ENCODE assay signal across 8 cellular contexts in the genomic region with DNA sequence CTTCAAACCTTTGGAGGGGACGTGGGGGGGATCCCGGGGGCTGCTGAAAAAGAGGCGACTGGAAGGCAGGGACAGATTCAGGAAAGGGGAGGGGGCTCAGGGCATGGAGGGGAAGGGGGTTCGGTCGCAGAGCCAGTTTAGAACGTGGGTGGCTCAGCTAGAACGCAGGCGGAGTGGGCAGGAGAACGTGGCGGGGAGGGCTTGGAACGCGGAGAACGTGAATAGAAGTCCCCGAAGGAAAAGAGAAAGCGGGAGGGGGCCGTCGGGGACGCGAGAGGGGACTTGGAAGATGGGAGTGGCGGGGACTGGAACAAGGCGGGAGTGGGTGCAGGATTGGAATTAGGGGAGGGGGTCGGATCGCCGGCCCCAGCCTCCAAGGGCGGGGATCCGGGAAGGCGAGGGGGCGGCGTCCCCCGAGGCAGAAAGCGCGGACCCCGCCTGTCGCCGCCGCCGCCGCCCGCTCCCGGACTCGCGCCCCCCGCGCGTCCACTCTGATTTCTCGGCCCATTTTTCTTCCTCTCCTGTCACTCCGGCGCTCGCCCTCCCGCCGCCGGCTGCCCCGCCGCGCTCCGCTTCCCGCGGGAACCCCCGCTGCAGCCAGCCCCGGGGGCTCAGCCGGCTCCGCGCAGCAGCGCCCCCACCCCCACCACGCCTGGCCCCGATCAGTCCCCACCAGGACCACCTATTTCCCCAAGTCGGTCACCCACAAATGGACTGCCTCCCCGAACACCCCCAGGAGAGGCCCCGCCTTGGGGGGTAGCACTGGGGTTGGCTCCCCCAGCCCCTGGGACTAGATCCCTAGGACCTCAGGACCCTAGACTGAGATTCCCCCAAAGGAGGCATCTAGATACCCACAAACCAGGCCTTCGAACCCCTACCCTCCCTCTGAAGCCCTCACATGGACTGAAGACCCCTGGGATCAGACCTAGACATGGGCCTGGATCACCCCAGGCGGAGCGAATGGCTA. TPM values are rescaled to one million over a fixed set of nuclear protein-coding genes. Genes with fewer than 3 reads are reported as not detected.
DNase-seq lines count a peak whose midpoint lies in the region; ATAC-seq and TF ChIP-seq lines count a peak whose summit lies in the region.

No MANE protein-coding gene starts in this region.

- peak; percentile 24 for DNase-seq in NOMO-1 treated with DMSO at 0.1 percent for 48 hours (lab: John Stamatoyannopoulos, UW; ENCODE audit: unreplicated experiment)
- DNase-seq in NOMO-1 treated with dmso at 0.1 percent for 144 hours (lab: John Stamatoyannopoulos, UW; ENCODE audit: unreplicated experiment) = no peak
- no peak for DNase-seq in activated CD4-positive, alpha-beta memory T cell treated with anti-CD3 and anti-CD28 coated beads for 36 hours
- no peak for DNase-seq in stomach
- no peak for DNase-seq in glomerular visceral epithelial cell (ENCODE audit: extremely low spot score)
- DNase-seq in medulla oblongata (ENCODE audit: extremely low spot score) = no peak

- no peaks in the 10 kb centered on the region for H3K36me3 Mint-ChIP-seq in activated CD4-positive, alpha-beta memory T cell treated with anti-CD3 and anti-CD28 coated beads for 36 hours

- peak overlapping the region; percentile 73 for H3K27ac Mint-ChIP-seq in activated CD4-positive, alpha-beta memory T cell treated with anti-CD3 and anti-CD28 coated beads for 36 hours

- H3K4me1 Mint-ChIP-seq in activated CD4-positive, alpha-beta memory T cell treated with anti-CD3 and anti-CD28 coated beads for 36 hours (ENCODE audit: low read depth) = peaks cover 40% of the 10 kb centered on the region

- H3K4me1 ChIP-seq in stomach = peaks cover 18 to 26% (median 22%) of the 10 kb centered on the region in 4 donors

- H3K9me3 Mint-ChIP-seq in activated CD4-positive, alpha-beta memory T cell treated with anti-CD3 and anti-CD28 coated beads for 36 hours = no peaks in the 10 kb centered on the region

- CTCF ChIA-PET in activated CD4-positive, alpha-beta memory T cell treated with anti-CD3 and anti-CD28 coated beads for 36 hours (lab: Charles Lee) = interaction anchor here (1.0 to 3.1 kb wide), 2 partner anchors 11 to 17 kb away, joined by 3 to 13 read pairs; no protein-coding TSS in a partner anchor

- H3K4me3 Mint-ChIP-seq in activated CD4-positive, alpha-beta memory T cell treated with anti-CD3 and anti-CD28 coated beads for 36 hours = peak overlapping the region; percentile 75

- TF ChIP-seq POLR2A in stomach (IDR thresholded peaks at IDR 0.05) = no peak

- no peaks in the 10 kb centered on the region for H3K9me3 ChIP-seq in stomach

- H3K4me3 ChIP-seq in iPS-11a (ENCODE audit: low read depth, low read length) = peak overlapping the region; percentile 47
- peak overlapping the region; percentile 46 to 64 (median 56) for H3K4me3 ChIP-seq in stomach

- H3K27me3 ChIP-seq in stomach = peaks cover 7 to 77% (median 27%) of the 10 kb centered on the region in 3 donors

- intact Hi-C loops in activated CD4-positive, alpha-beta memory T cell treated with anti-CD3 and anti-CD28 coated beads for 36 hours (cut with micrococcal nuclease) = loop anchor here (10.0 kb wide), 1 partner anchor 166 kb away; no protein-coding TSS in a partner anchor
- intact Hi-C loops in stomach (cut with DNase I; ENCODE audit: low total_unique reads) = no loop called here

- peaks cover 2% of the 10 kb centered on the region for H3K27me3 Mint-ChIP-seq in activated CD4-positive, alpha-beta memory T cell treated with anti-CD3 and anti-CD28 coated beads for 36 hours

- POLR2A ChIA-PET in activated CD4-positive, alpha-beta memory T cell treated with anti-CD3 and anti-CD28 coated beads for 36 hours (lab: Charles Lee) = no interaction called here

- TF ChIP-seq EP300 in stomach (IDR thresholded peaks at IDR 0.05) = no peak

- H3K27ac ChIP-seq in stomach = peak overlapping the region in 4 of 5 donors; percentile 23 to 60 (median 50)

- ATAC-seq in GM21423 (IDR thresholded peaks at IDR 0.05; ENCODE audit: unreplicated experiment) = no peak

- 3 to 10% (median 8%) methylated on average over 46 to 70 of the region's 72 CpGs for WGBS in stomach, 5 donors

- H3K36me3 ChIP-seq in stomach = no peaks in the 10 kb centered on the region

- no peak for TF ChIP-seq CTCF in stomach (IDR thresholded peaks at IDR 0.05)

RNA-seq across cellular contexts. Expression of a gene that starts 12.5 kb away (rescaled TPM):
- 1 to 10 TPM; 1.3 to 2.0 TPM for total RNA-seq in activated CD4-positive, alpha-beta memory T cell treated with anti-CD3 and anti-CD28 coated beads for 36 hours
- not detected for total RNA-seq in stomach
- polyA plus RNA-seq in stomach = under 1 TPM in 1 of 3 donors, not detected in 2; 0.25 TPM

RNA-seq across cellular contexts. Expression of a gene that starts 18.4 kb away (rescaled TPM):
- 10 to 100 TPM; 64.9 to 68.4 TPM for total RNA-seq in activated CD4-positive, alpha-beta memory T cell treated with anti-CD3 and anti-CD28 coated beads for 36 hours
- 100 to 1,000 TPM in 3 of 5 donors, 10 to 100 TPM in 2; 44.6 to 499 (median 114) TPM for total RNA-seq in stomach
- 100 to 1,000 TPM; 127 to 181 (median 170) TPM for polyA plus RNA-seq in stomach

RNA-seq across cellular contexts. Expression of a gene that starts 53.3 kb away (rescaled TPM):
- total RNA-seq in activated CD4-positive, alpha-beta memory T cell treated with anti-CD3 and anti-CD28 coated beads for 36 hours = under 1 TPM; 0.64 to 0.85 TPM
- under 1 TPM in 1 of 5 donors, not detected in 4; 0.29 TPM for total RNA-seq in stomach
- under 1 TPM in 2 of 3 donors, not detected in 1; 0.12 to 0.45 TPM for polyA plus RNA-seq in stomach

RNA-seq across cellular contexts. Expression of a gene that starts 57.7 kb away (rescaled TPM):
- total RNA-seq in activated CD4-positive, alpha-beta memory T cell treated with anti-CD3 and anti-CD28 coated beads for 36 hours = 100 to 1,000 TPM; 298 to 327 TPM
- total RNA-seq in stomach = 100 to 1,000 TPM in 4 of 5 donors, 10 to 100 TPM in 1; 40.8 to 329 (median 224) TPM
- polyA plus RNA-seq in stomach = 100 to 1,000 TPM in 2 of 3 donors, 10 to 100 TPM in 1; 62.0 to 109 (median 106) TPM
